Comparison of ENCODE assay signal across 27 cellular contexts in genomic region chr2:48829569-48829968, GRCh38.
"Had no signal": no experiment of that assay in that cellular context is flagged by ENCODE, and none has a peak within 500 bp of the region (broad histone marks: within the 10 kb centered on the region; RNA-seq: fewer than 3 reads in every experiment).

No MANE protein-coding gene starts in this region.

- H3K36me3 ChIP-seq: neural progenitor cell, ovary, right lobe of liver, sigmoid colon, stomach, thoracic aorta, thyroid gland, tibial nerve, upper lobe of left lung, vagina had no signal

- ATAC-seq: natural killer cell; psoas muscle; right cardiac atrium; right lobe of liver; stimulated activated effector memory CD8-positive, alpha-beta T cell treated with anti-CD3 and anti-CD28 coated beads, Interleukin-12 subunit alpha, Interleukin-12 subunit beta, amount 100 ng/mL, for 72 hours; stimulated activated naive B cell treated with anti-CD40 and anti-IgM and Interleukin-4, amounts not matched to agents 10 μg/mL and 1 μg/mL and 100 μg/mL, for 72 hours had no signal

- H3K4me3 ChIP-seq: neural progenitor cell, ovary, psoas muscle, right lobe of liver, sigmoid colon, skin epidermis, stomach, thoracic aorta, thyroid gland, tibial nerve, upper lobe of left lung, vagina had no signal

- H3K79me2 ChIP-seq: parathyroid adenoma had no signal

- H3K4me1 Mint-ChIP-seq: natural killer cell; nephron; neural progenitor cell; stimulated activated effector memory CD8-positive, alpha-beta T cell treated with anti-CD3 and anti-CD28 coated beads, Interleukin-12 subunit alpha, Interleukin-12 subunit beta, amount 100 ng/mL, for 72 hours; stimulated activated naive B cell treated with anti-CD40 and anti-IgM and Interleukin-4, amounts not matched to agents 10 μg/mL and 1 μg/mL and 100 μg/mL, for 72 hours had no signal

- H3K27me3 ChIP-seq: neural progenitor cell, ovary, right lobe of liver, sigmoid colon, thyroid gland, tibial nerve, upper lobe of left lung, vagina had no signal

- H3K27me3 Mint-ChIP-seq: progenitor cell of endocrine pancreas; stimulated activated naive CD8-positive, alpha-beta T cell treated with anti-CD3 and anti-CD28 coated beads, Interleukin-15, Interleukin-2, amounts not matched to agents 100 ng/mL and 50 ng/mL, for 24 hours had no signal

- H3K9me3 Mint-ChIP-seq: stimulated activated naive CD8-positive, alpha-beta T cell treated with anti-CD3 and anti-CD28 coated beads, Interleukin-15, Interleukin-2, amounts not matched to agents 100 ng/mL and 50 ng/mL, for 24 hours had no signal

- H2AFZ ChIP-seq: neural progenitor cell, parathyroid adenoma had no signal

- H3K27ac ChIP-seq: neural progenitor cell, ovary, parathyroid adenoma, psoas muscle, right lobe of liver, sigmoid colon, skin epidermis, stomach, thoracic aorta, thyroid gland, tibial nerve, upper lobe of left lung, vagina had no signal

- DNase-seq: natural killer cell; occipital lobe; ovary; posterior cingulate gyrus; psoas muscle; right cardiac atrium; right lobe of liver; sigmoid colon; stimulated activated CD4-positive, alpha-beta T cell treated with anti-CD3 and anti-CD28 coated beads, Interleukin-15, amount 100 ng/mL, for 24 hours; stimulated activated CD4-positive, alpha-beta T cell treated with anti-CD3 and anti-CD28 coated beads, Interleukin-2, amount 100 ng/mL, for 24 hours; stimulated activated CD4-positive, alpha-beta T cell treated with anti-CD3 and anti-CD28 coated beads, Interleukin-2, amount 100 ng/mL, for 48 hours; stimulated activated CD4-positive, alpha-beta T cell treated with anti-CD3 and anti-CD28 coated beads, Interleukin-4, amount 100 ng/mL, for 24 hours; stimulated activated naive B cell treated with anti-CD40 and anti-IgM and Interleukin-4, amounts not matched to agents 10 μg/mL and 1 μg/mL and 100 μg/mL, for 72 hours; stimulated activated naive CD4-positive, alpha-beta T cell treated with Interleukin-2 at 50 U/mL for 16 hours; stomach; thyroid gland; upper lobe of left lung had no signal

- H3K4me2 ChIP-seq: neural progenitor cell had no signal

- H3K36me3 Mint-ChIP-seq: natural killer cell; neural progenitor cell; stimulated activated effector memory CD8-positive, alpha-beta T cell treated with anti-CD3 and anti-CD28 coated beads, Interleukin-12 subunit alpha, Interleukin-12 subunit beta, amount 100 ng/mL, for 72 hours; stimulated activated naive B cell treated with anti-CD40 and anti-IgM and Interleukin-4, amounts not matched to agents 10 μg/mL and 1 μg/mL and 100 μg/mL, for 72 hours had no signal

- H3K27ac Mint-ChIP-seq: natural killer cell; nephron; neural progenitor cell; progenitor cell of endocrine pancreas; stimulated activated effector memory CD8-positive, alpha-beta T cell treated with anti-CD3 and anti-CD28 coated beads, Interleukin-12 subunit alpha, Interleukin-12 subunit beta, amount 100 ng/mL, for 72 hours; stimulated activated naive B cell treated with anti-CD40 and anti-IgM and Interleukin-4, amounts not matched to agents 10 μg/mL and 1 μg/mL and 100 μg/mL, for 72 hours; stimulated activated naive CD8-positive, alpha-beta T cell treated with anti-CD3 and anti-CD28 coated beads, Interleukin-15, Interleukin-2, amounts not matched to agents 100 ng/mL and 50 ng/mL, for 24 hours had no signal

- H3K4me3 Mint-ChIP-seq: natural killer cell; nephron; neural progenitor cell; stimulated activated effector memory CD8-positive, alpha-beta T cell treated with anti-CD3 and anti-CD28 coated beads, Interleukin-12 subunit alpha, Interleukin-12 subunit beta, amount 100 ng/mL, for 72 hours; stimulated activated naive B cell treated with anti-CD40 and anti-IgM and Interleukin-4, amounts not matched to agents 10 μg/mL and 1 μg/mL and 100 μg/mL, for 72 hours; stimulated activated naive CD8-positive, alpha-beta T cell treated with anti-CD3 and anti-CD28 coated beads, Interleukin-15, Interleukin-2, amounts not matched to agents 100 ng/mL and 50 ng/mL, for 24 hours had no signal

- H3K9me3 ChIP-seq: ovary, psoas muscle, right lobe of liver, sigmoid colon, thoracic aorta, thyroid gland, upper lobe of left lung, vagina had no signal

- H3K9ac ChIP-seq: neural progenitor cell, parathyroid adenoma had no signal

- H3K4me1 ChIP-seq: neural progenitor cell, parathyroid adenoma, psoas muscle, right lobe of liver, sigmoid colon, stomach, thyroid gland, tibial nerve, upper lobe of left lung, vagina had no signal
